ENCODE assay signal across 36 cellular contexts in the genomic region with DNA sequence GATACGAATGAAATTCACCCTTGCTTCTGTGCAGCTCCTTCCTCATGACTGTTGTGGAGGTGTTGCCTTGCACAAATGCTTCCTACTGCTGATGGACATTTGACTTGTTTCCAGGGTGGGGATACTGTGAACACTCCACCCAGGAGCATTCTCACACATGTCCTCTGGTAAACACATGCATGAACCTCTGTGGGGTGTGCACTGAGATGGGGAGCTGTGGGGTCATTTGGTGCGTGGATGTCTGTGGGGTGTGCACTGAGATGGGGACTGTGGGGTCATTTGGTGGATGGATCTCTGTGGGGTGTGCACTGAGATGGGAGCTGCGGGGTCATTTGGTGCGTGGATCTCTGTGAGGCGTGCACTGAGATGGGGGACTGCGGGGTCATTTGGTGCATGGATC.
"Had no signal": no experiment of that assay in that cellular context is flagged by ENCODE, and none has a peak within 500 bp of the region (broad histone marks: within the 10 kb centered on the region; RNA-seq: fewer than 3 reads in every experiment).

No MANE protein-coding gene starts in this region.

- H3K27me3 ChIP-seq: MG63 had no signal

- H3K9me3 ChIP-seq: MG63 had no signal

- H3K27ac ChIP-seq: KMS-11 had no signal

- DNase-seq: Karpas-422, Kasumi-1, KG1, MG63, MM.1S, MV-4-11, NCI-H1048, NCI-H1092, NCI-H1092 treated with DMSO at 0.1 percent for 48 hours, NCI-H1105, NCI-H1105 treated with DMSO at 0.1 percent for 48 hours, NCI-H1417, NCI-H1417 treated with DMSO at 0.1 percent for 48 hours, NCI-H1436, NCI-H1436 treated with DMSO at 0.1 percent for 48 hours, NCI-H146, NCI-H1694, NCI-H1694 treated with DMSO at 0.1 percent for 48 hours, NCI-H187, NCI-H187 treated with DMSO at 0.1 percent for 48 hours, NCI-H1930, NCI-H2029, NCI-H2029 treated with DMSO at 0.1 percent for 48 hours, NCI-H2081, NCI-H2081 treated with DMSO at 0.1 percent for 48 hours, NCI-H2107, NCI-H2171, NCI-H2171 treated with DMSO at 0.1 percent for 48 hours, NCI-H2227 treated with DMSO at 0.1 percent for 48 hours, NCI-H226, NCI-H345, NCI-H446, NCI-H446 treated with DMSO at 0.1 percent for 48 hours, NCI-H510A, NCI-H510A treated with DMSO at 0.1 percent for 48 hours had no signal

- H3K4me2 ChIP-seq: KMS-11 had no signal

- H3K9ac ChIP-seq: KMS-11 had no signal

- H3K36me3 ChIP-seq: MG63 had no signal

- H3K4me3 ChIP-seq: MG63 had no signal
